ENCODE assay signal across 8 cellular contexts in genomic region chr17:2055494-2056220, GRCh38. TPM values are rescaled to one million over a fixed set of nuclear protein-coding genes. Genes with fewer than 3 reads are reported as not detected.
A peak's percentile ranks its signal among the peaks of the same experiment; 100 is the strongest.
DNase-seq lines count a peak whose midpoint lies in the region; ATAC-seq and TF ChIP-seq lines count a peak whose summit lies in the region.

No MANE protein-coding gene starts in this region.

- peak; percentile 12; the same call in 2 of the 3 replicates for ATAC-seq in RWPE2 (ENCODE audit: low read depth)
- ATAC-seq in natural killer cell treated with Interleukin-12 subunit alpha and Interleukin-12 subunit beta and Interleukin-15 and Interleukin-18, amount 100 ng/mL, for 72 hours: peak; percentile 10 to 13

- H3K9ac ChIP-seq in duodenal mucosa (ENCODE audit: low read depth in 1 of 2, low read length in 2 of 2): peak overlapping the region; percentile 16 to 59

- no peaks in the 10 kb centered on the region for H3K27me3 Mint-ChIP-seq in natural killer cell treated with Interleukin-12 subunit alpha and Interleukin-12 subunit beta and Interleukin-15 and Interleukin-18, amount 100 ng/mL, for 72 hours

- H3K4me3 ChIP-seq in RWPE2 (ENCODE audit: severe bottlenecking): peak overlapping the region; percentile 39
- H3K4me3 ChIP-seq in duodenal mucosa (ENCODE audit: low read depth in 1 of 2, low read length in 2 of 2): peak overlapping the region; percentile 60 to 66

- no peaks in the 10 kb centered on the region for H3K9me3 Mint-ChIP-seq in natural killer cell treated with Interleukin-12 subunit alpha and Interleukin-12 subunit beta and Interleukin-15 and Interleukin-18, amount 100 ng/mL, for 72 hours

- H3K4me1 Mint-ChIP-seq in natural killer cell treated with Interleukin-12 subunit alpha and Interleukin-12 subunit beta and Interleukin-15 and Interleukin-18, amount 100 ng/mL, for 72 hours (ENCODE audit: low read depth in 2 of 2): peaks cover 26 to 29% of the 10 kb centered on the region in 2 donors

- H3K4me1 ChIP-seq in RWPE2 (ENCODE audit: insufficient read depth, poor library complexity, severe bottlenecking): no peaks in the 10 kb centered on the region
- peaks cover 15 to 28% of the 10 kb centered on the region in 2 donors for H3K4me1 ChIP-seq in duodenal mucosa (ENCODE audit: control insufficient read depth in 1 of 2, insufficient read depth in 2 of 2, low read length in 2 of 2)

- H3K27ac ChIP-seq in RWPE2 (ENCODE audit: poor library complexity, severe bottlenecking) (peak overlapping the region; percentile 2), duodenal mucosa (ENCODE audit: low read depth, low read length) (peak overlapping the region; percentile 77)

- no peak for TF ChIP-seq CTCF in RWPE2 (IDR thresholded peaks at IDR 0.05; ENCODE audit: poor library complexity, severe bottlenecking)

- H3K4me3 Mint-ChIP-seq in natural killer cell treated with Interleukin-12 subunit alpha and Interleukin-12 subunit beta and Interleukin-15 and Interleukin-18, amount 100 ng/mL, for 72 hours: peak overlapping the region; percentile 63

- DNase-seq in ELR (ENCODE audit: low read depth): peak; percentile 70
- no peak for DNase-seq in RWPE2 (ENCODE audit: low spot score)
- DNase-seq in natural killer cell treated with Interleukin-12 subunit alpha and Interleukin-12 subunit beta and Interleukin-15 and Interleukin-18, amount 100 ng/mL, for 72 hours (ENCODE audit: low spot score): no peak
- DNase-seq in SIG-M5 treated with dmso at 0.1 percent for 504 hours (lab: John Stamatoyannopoulos, UW; ENCODE audit: unreplicated experiment): no peak
- DNase-seq in SW 1271 (lab: John Stamatoyannopoulos, UW): no peak
- DNase-seq in DMS153 treated with DMSO at 0.1 percent for 48 hours (lab: John Stamatoyannopoulos, UW; ENCODE audit: unreplicated experiment): no peak
- no peak for DNase-seq in NCI-H1048 (lab: John Stamatoyannopoulos, UW)

- H3K9me3 ChIP-seq in RWPE2 (ENCODE audit: severe bottlenecking) (no peaks in the 10 kb centered on the region), duodenal mucosa (ENCODE audit: control insufficient read depth in 1 of 2, low read length in 2 of 2) (no peaks in the 10 kb centered on the region)

- H3K27me3 ChIP-seq in RWPE2 (ENCODE audit: insufficient read depth, poor library complexity, severe bottlenecking) (peaks cover 2% of the 10 kb centered on the region), duodenal mucosa (ENCODE audit: control insufficient read depth in 1 of 2, insufficient read depth in 2 of 2, low read length in 2 of 2) (peaks cover 19 to 31% of the 10 kb centered on the region in 2 donors)

- no peak overlapping the region for H3K27ac Mint-ChIP-seq in natural killer cell treated with Interleukin-12 subunit alpha and Interleukin-12 subunit beta and Interleukin-15 and Interleukin-18, amount 100 ng/mL, for 72 hours

- H3K36me3 ChIP-seq in RWPE2 (ENCODE audit: low read depth) (no peaks in the 10 kb centered on the region), duodenal mucosa (ENCODE audit: control insufficient read depth in 1 of 2, insufficient read depth in 2 of 2, low read length in 2 of 2) (peaks cover 0 to 4% of the 10 kb centered on the region in 2 donors)

- peaks cover 4% of the 10 kb centered on the region for H3K36me3 Mint-ChIP-seq in natural killer cell treated with Interleukin-12 subunit alpha and Interleukin-12 subunit beta and Interleukin-15 and Interleukin-18, amount 100 ng/mL, for 72 hours

RNA-seq across cellular contexts. Expression of gene HIC1, which starts 0.8 kb away (rescaled TPM):
- total RNA-seq in natural killer cell treated with Interleukin-12 subunit alpha and Interleukin-12 subunit beta and Interleukin-15 and Interleukin-18, amount 100 ng/mL, for 72 hours: 10 to 100 TPM; 24.8 to 56.7 TPM

RNA-seq across cellular contexts. Expression of gene OVCA2, which starts 13.8 kb away (rescaled TPM):
- total RNA-seq in natural killer cell treated with Interleukin-12 subunit alpha and Interleukin-12 subunit beta and Interleukin-15 and Interleukin-18, amount 100 ng/mL, for 72 hours: 10 to 100 TPM; 35.5 to 49.8 TPM

RNA-seq across cellular contexts. Expression of gene DPH1, which starts 25.7 kb away (rescaled TPM):
- total RNA-seq in natural killer cell treated with Interleukin-12 subunit alpha and Interleukin-12 subunit beta and Interleukin-15 and Interleukin-18, amount 100 ng/mL, for 72 hours: 10 to 100 TPM; 32.5 to 34.7 TPM

RNA-seq across cellular contexts. Expression of gene RTN4RL1, which starts 30.5 kb away (rescaled TPM):
- not detected for total RNA-seq in natural killer cell treated with Interleukin-12 subunit alpha and Interleukin-12 subunit beta and Interleukin-15 and Interleukin-18, amount 100 ng/mL, for 72 hours
